ENCODE assay signal across 32 cellular contexts in genomic region chr4:140083320-140083719, GRCh38.
A peak's percentile ranks its signal among the peaks of the same experiment; 100 is the strongest.
DNase-seq lines count a peak whose midpoint lies in the region; ATAC-seq and TF ChIP-seq lines count a peak whose summit lies in the region.
"Had no signal": no experiment of that assay in that cellular context is flagged by ENCODE, and none has a peak within 500 bp of the region (broad histone marks: within the 10 kb centered on the region; RNA-seq: fewer than 3 reads in every experiment).

No MANE protein-coding gene starts in this region.

- H3K4me1 ChIP-seq in Panc1 (ENCODE audit: control insufficient read depth, insufficient read depth, low read length): peaks cover 74% of the 10 kb centered on the region
- H3K4me1 ChIP-seq: foreskin keratinocyte had no signal

- H3K36me3 ChIP-seq in Panc1 (ENCODE audit: control insufficient read depth, insufficient read depth, low read length): no peaks in the 10 kb centered on the region
- H3K36me3 ChIP-seq: tibial nerve had no signal

- no peaks in the 10 kb centered on the region for H3K27me3 Mint-ChIP-seq in type B pancreatic cell

- H3K27me3 ChIP-seq in Panc1 (ENCODE audit: control insufficient read depth, insufficient read depth, low read length): no peaks in the 10 kb centered on the region
- H3K27me3 ChIP-seq: foreskin keratinocyte, tibial nerve had no signal

- CTCF ChIA-PET in Panc1 (lab: Charles Lee): no interaction called here

- H3K9me3 ChIP-seq in Panc1 (ENCODE audit: control insufficient read depth, insufficient read depth, low read depth, low read length): no peaks in the 10 kb centered on the region
- H3K9me3 ChIP-seq: tibial nerve had no signal

- H3K4me3 Mint-ChIP-seq in type B pancreatic cell: no peak overlapping the region
- H3K4me3 Mint-ChIP-seq: activated CD8-positive, alpha-beta T cell treated with anti-CD3 and anti-CD28 coated beads, Interleukin-2, amount 10 ng/mL, durations not matched to agents 7 days and 5 days; B cell; CD8-positive, alpha-beta memory T cell; immature natural killer cell; natural killer cell treated with Interleukin-12 subunit alpha and Interleukin-12 subunit beta and Interleukin-15 and Interleukin-18, amount 100 ng/mL, for 72 hours; stimulated activated naive CD8-positive, alpha-beta T cell treated with anti-CD3 and anti-CD28 coated beads, Interleukin-15, Interleukin-2, amounts not matched to agents 100 ng/mL and 50 ng/mL, for 24 hours had no signal

- TSS peak; percentile 35 for BruUV-seq in Panc1 (replicated peaks; lab: Mats Ljungman, UMichigan)

- intact Hi-C loops in Panc1 (cut with micrococcal nuclease; ENCODE audit: unreplicated experiment): loop anchor here (10.0 kb wide), 1 partner anchor 69 kb away; no protein-coding TSS in a partner anchor

- DNase-seq in NCI-H2171 treated with DMSO at 0.1 percent for 48 hours (lab: John Stamatoyannopoulos, UW) (peak; percentile 3), NCI-H2171 (lab: John Stamatoyannopoulos, UW) (no peak), Panc1 (ENCODE audit: low read depth, low spot score) (no peak), islet precursor cell (peak; percentile 60), type B pancreatic cell (ENCODE audit: extremely low spot score, unreplicated experiment) (no peak), middle frontal gyrus (ENCODE audit: extremely low spot score, low spot score) (no peak), GM03348 (ENCODE audit: low spot score) (no peak)
- DNase-seq: activated CD4-positive, CD25-positive, alpha-beta regulatory T cell treated with anti-CD3 and anti-CD28 coated beads, Interleukin-2, amount 50 U/mL, for 72 hours; activated CD8-positive, alpha-beta T cell treated with anti-CD3 and anti-CD28 coated beads, Interleukin-2, amount 10 ng/mL, durations not matched to agents 7 days and 5 days; activated effector memory CD4-positive, alpha-beta T cell treated with Interleukin-2 at 50 U/mL for 16 hours; activated T-cell treated with anti-CD3 and anti-CD28 coated beads for 4 hours; CD8-positive, alpha-beta memory T cell; DMS53; erythroblast; GOT3; hippocampal formation; immature natural killer cell; Kasumi-1; midbrain; MV-4-11; NCI-H1694; NCI-H226; NCI-H774; SHP77 had no signal

- ATAC-seq in Panc1 (no peak), HG03521 (IDR thresholded peaks at IDR 0.05; ENCODE audit: unreplicated experiment) (no peak)
- ATAC-seq: activated CD8-positive, alpha-beta T cell treated with anti-CD3 and anti-CD28 coated beads, Interleukin-2, amount 10 ng/mL, durations not matched to agents 7 days and 5 days; foreskin keratinocyte; left lobe of liver; natural killer cell treated with Interleukin-12 subunit alpha and Interleukin-12 subunit beta and Interleukin-15 and Interleukin-18, amount 100 ng/mL, for 72 hours; sciatic nerve had no signal

- no peak overlapping the region for H3K4me3 ChIP-seq in Panc1 (ENCODE audit: low read depth in 2 of 2, low read length in 2 of 2)
- H3K4me3 ChIP-seq: tibial nerve had no signal

- peak overlapping the region; percentile 96 for H3K27ac ChIP-seq in Panc1 (ENCODE audit: low read length)
- H3K27ac ChIP-seq: foreskin keratinocyte had no signal

- in situ Hi-C loops in Panc1 (cut with HindIII; ENCODE audit: low pct_unique_long_range_greater_than_20kb, low sequenced_read_pairs): no loop called here

- H3K4me1 Mint-ChIP-seq in type B pancreatic cell (ENCODE audit: unreplicated experiment): peaks cover 54% of the 10 kb centered on the region

- H3K27ac Mint-ChIP-seq in type B pancreatic cell: peak overlapping the region; percentile 3
- H3K27ac Mint-ChIP-seq: activated CD8-positive, alpha-beta T cell treated with anti-CD3 and anti-CD28 coated beads, Interleukin-2, amount 10 ng/mL, durations not matched to agents 7 days and 5 days; B cell; CD8-positive, alpha-beta memory T cell; immature natural killer cell; natural killer cell treated with Interleukin-12 subunit alpha and Interleukin-12 subunit beta and Interleukin-15 and Interleukin-18, amount 100 ng/mL, for 72 hours; stimulated activated naive CD8-positive, alpha-beta T cell treated with anti-CD3 and anti-CD28 coated beads, Interleukin-15, Interleukin-2, amounts not matched to agents 100 ng/mL and 50 ng/mL, for 24 hours had no signal

- TF ChIP-seq CTCF in Panc1 (IDR thresholded peaks at IDR 0.05) (no peak), type B pancreatic cell (conservative IDR thresholded peaks at IDR 0.05) (no peak)

- POLR2A ChIA-PET in Panc1 (lab: Charles Lee): interaction anchor here (1.1 kb wide), 1 partner anchor 23 kb away, joined by 3 read pairs; no protein-coding TSS in a partner anchor

- peaks cover 4% of the 10 kb centered on the region for H3K36me3 Mint-ChIP-seq in type B pancreatic cell
- H3K36me3 Mint-ChIP-seq: CD8-positive, alpha-beta memory T cell; immature natural killer cell; natural killer cell treated with Interleukin-12 subunit alpha and Interleukin-12 subunit beta and Interleukin-15 and Interleukin-18, amount 100 ng/mL, for 72 hours had no signal

- H3K9me3 Mint-ChIP-seq in type B pancreatic cell: peaks cover 5% of the 10 kb centered on the region
- H3K9me3 Mint-ChIP-seq: CD8-positive, alpha-beta memory T cell; immature natural killer cell; natural killer cell treated with Interleukin-12 subunit alpha and Interleukin-12 subunit beta and Interleukin-15 and Interleukin-18, amount 100 ng/mL, for 72 hours; stimulated activated naive CD8-positive, alpha-beta T cell treated with anti-CD3 and anti-CD28 coated beads, Interleukin-15, Interleukin-2, amounts not matched to agents 100 ng/mL and 50 ng/mL, for 24 hours had no signal

Comparison
In these comparisons a context has a peak if more than half of its experiments do, and no peak if none do; other contexts are left out.
1. DNase-seq: peak in NCI-H2171 treated with DMSO at 0.1 percent for 48 hours (single experiment) and islet precursor cell (single experiment); none in NCI-H2171 (single experiment), Panc1 (single experiment), type B pancreatic cell (single experiment), middle frontal gyrus (single experiment) and GM03348 (single experiment).